In genomic region chr12:31324845-31325523, GRCh38 we compare ENCODE assay signal across 8 cellular contexts. TPM values are rescaled to one million over a fixed set of nuclear protein-coding genes. Genes with fewer than 3 reads are reported as not detected.
A peak's percentile ranks its signal among the peaks of the same experiment; 100 is the strongest.
DNase-seq lines count a peak whose midpoint lies in the region; ATAC-seq, FAIRE-seq and TF ChIP-seq lines count a peak whose summit lies in the region.

No MANE protein-coding gene starts in this region.

- H3K27me3 Mint-ChIP-seq in T-helper 2 cell treated with Interferon-gamma antibody and Interleukin-4, amounts not matched to agents 5 μg/mL and 100 μg/mL, for 36 hours (ENCODE audit: low read depth), result peaks cover 9% of the 10 kb centered on the region

- FAIRE-seq in GM12878 (lab: Jason Lieb, UNC), result no peak

- peak overlapping the region; percentile 96 for H3K27ac Mint-ChIP-seq in T-helper 2 cell treated with Interferon-gamma antibody and Interleukin-4, amounts not matched to agents 5 μg/mL and 100 μg/mL, for 36 hours

- POLR2A ChIA-PET in GM12878 (lab: Charles Lee), result no interaction called here

- H3K9me3 ChIP-seq in KOPT-K1 (ENCODE audit: insufficient read depth, low read length, poor library complexity, severe bottlenecking) (no peaks in the 10 kb centered on the region), GM12878 (replicated peaks; ENCODE audit: control insufficient read depth, insufficient read depth, low read length) (no peaks in the 10 kb centered on the region), iPS-15b (ENCODE audit: control insufficient read depth, insufficient read depth, low read length) (no peaks in the 10 kb centered on the region), skeletal muscle tissue (ENCODE audit: control insufficient read depth in 3 of 3, low read length in 3 of 3) (no peaks in the 10 kb centered on the region)

- H3K36me3 ChIP-seq in KOPT-K1 (ENCODE audit: insufficient read depth, low read length), result no peaks in the 10 kb centered on the region
- H3K36me3 ChIP-seq in GM12878 (ENCODE audit: control insufficient read depth in 2 of 2, insufficient read depth in 2 of 2, low read length in 1 of 2), result no peaks in the 10 kb centered on the region
- peaks cover 7% of the 10 kb centered on the region for H3K36me3 ChIP-seq in iPS-15b (ENCODE audit: control insufficient read depth, insufficient read depth, low read length)
- H3K36me3 ChIP-seq in skeletal muscle tissue (ENCODE audit: control insufficient read depth in 3 of 3, insufficient read depth in 3 of 3, low read length in 3 of 3), result no peaks in the 10 kb centered on the region

- H3K4me3 ChIP-seq in GM12878 (peak overlapping the region; percentile 92), iPS-15b (ENCODE audit: low read depth, low read length) (peak overlapping the region; percentile 98), skeletal muscle tissue (ENCODE audit: low read length in 3 of 3) (peak overlapping the region; percentile 86 to 91 (median 91))

- peaks cover 7% of the 10 kb centered on the region for H3K36me3 Mint-ChIP-seq in T-helper 2 cell treated with Interferon-gamma antibody and Interleukin-4, amounts not matched to agents 5 μg/mL and 100 μg/mL, for 36 hours (ENCODE audit: low read depth)

- peaks cover 36% of the 10 kb centered on the region for H3K4me1 Mint-ChIP-seq in T-helper 2 cell treated with Interferon-gamma antibody and Interleukin-4, amounts not matched to agents 5 μg/mL and 100 μg/mL, for 36 hours (ENCODE audit: low read depth)

- DNase-seq in A172 (ENCODE audit: low spot score), result peak; percentile 42
- DNase-seq in T-helper 2 cell treated with Interferon-gamma antibody and Interleukin-4, amounts not matched to agents 5 μg/mL and 100 μg/mL, for 36 hours (ENCODE audit: low spot score), result peak; percentile 46
- DNase-seq in GM12878 (ENCODE audit: low read depth, low spot score), result no peak

- peak; percentile 56 for TF ChIP-seq POLR2A in GM12878 (IDR thresholded peaks at IDR 0.05; ENCODE audit: low read depth, low read length)

- H3K9me3 Mint-ChIP-seq in T-helper 2 cell treated with Interferon-gamma antibody and Interleukin-4, amounts not matched to agents 5 μg/mL and 100 μg/mL, for 36 hours, result no peaks in the 10 kb centered on the region

- in situ Hi-C loops in GM12878 (cut with MboI), result no loop called here

- H3K9ac ChIP-seq in GM12878 (ENCODE audit: control insufficient read depth, insufficient read depth, low read length) (peak overlapping the region; percentile 89), iPS-15b (ENCODE audit: low read depth, low read length) (peak overlapping the region; percentile 99), skeletal muscle tissue (ENCODE audit: low read depth in 1 of 3, low read length in 3 of 3) (peak overlapping the region; percentile 81 to 84 (median 81))

- SMC1A ChIA-PET in GM12878 (lab: Charles Lee; ENCODE audit: uncharacterized antibody, unreplicated experiment), result no interaction called here

- H3K27ac ChIP-seq in KOPT-K1 (ENCODE audit: low read depth, low read length, poor library complexity, severe bottlenecking) (peak overlapping the region; percentile 83), GM12878 (ENCODE audit: control insufficient read depth, insufficient read depth) (peak overlapping the region; percentile 95), skeletal muscle tissue (ENCODE audit: low read depth, low read length) (peak overlapping the region; percentile 66)

- TF ChIP-seq EP300 in GM12878 (IDR thresholded peaks at IDR 0.05; ENCODE audit: borderline replicate concordance in 1 of 2, control insufficient read depth in 1 of 2, low read depth in 2 of 2, low read length in 2 of 2), result no peak

- peaks cover 61% of the 10 kb centered on the region for H3K79me2 ChIP-seq in GM12878 (ENCODE audit: control insufficient read depth, insufficient read depth, low read length)

- RAD21 ChIA-PET in GM12878 (lab: Charles Lee; ENCODE audit: unreplicated experiment), result no interaction called here

- BruUV-seq in GM12878 (replicated peaks; lab: Mats Ljungman, UMichigan), result no TSS peak

- peak overlapping the region; percentile 94 for H3K4me3 Mint-ChIP-seq in T-helper 2 cell treated with Interferon-gamma antibody and Interleukin-4, amounts not matched to agents 5 μg/mL and 100 μg/mL, for 36 hours

- ATAC-seq in GM18909 (IDR thresholded peaks at IDR 0.05; ENCODE audit: poor library complexity, unreplicated experiment) (peak; percentile 14), GM12878 (peak; percentile 25), HG03025 (IDR thresholded peaks at IDR 0.05; ENCODE audit: low FRiP score, unreplicated experiment) (no peak)

- H2AFZ ChIP-seq in GM12878 (ENCODE audit: control insufficient read depth, low read depth, low read length), result no peak overlapping the region; the same call in none of the 2 replicates

- H3K4me2 ChIP-seq in GM12878 (ENCODE audit: control insufficient read depth, insufficient read depth), result peak overlapping the region; percentile 66

- H4K20me1 ChIP-seq in GM12878 (ENCODE audit: control insufficient read depth, insufficient read depth), result no peaks in the 10 kb centered on the region

- WGBS in GM12878 (ENCODE audit: insufficient coverage, insufficient replicate concordance, low lambda C conversion rate, missing lambda C conversion rate), result 1% methylated on average over 69 of the region's 69 CpGs

- CTCF ChIA-PET in GM12878 (lab: Yijun Ruan, JAX), result no interaction called here

- TF ChIP-seq RAD21 in GM12878 (IDR thresholded peaks at IDR 0.05; ENCODE audit: insufficient read depth, low read depth, low read length), result no peak

- H3K4me1 ChIP-seq in GM12878 (ENCODE audit: control insufficient read depth, insufficient read depth, low read length) (peaks cover 2% of the 10 kb centered on the region; the same call in 1 of the 2 replicates), iPS-15b (ENCODE audit: control insufficient read depth, insufficient read depth, low read length) (peaks cover 19% of the 10 kb centered on the region), skeletal muscle tissue (ENCODE audit: control insufficient read depth in 3 of 3, insufficient read depth in 3 of 3, low read length in 3 of 3) (peaks cover 12 to 21% (median 14%) of the 10 kb centered on the region in 3 donors)

- TF ChIP-seq CTCF in GM12878 (IDR thresholded peaks at IDR 0.05 in 2 of 3, conservative IDR thresholded peaks at IDR 0.05 in 1 of 3; ENCODE audit: control insufficient read depth in 2 of 3, extremely low read depth in 1 of 3, insufficient read depth in 1 of 3, low read depth in 3 of 3, low read length in 3 of 3), result peak in 1 of 3 experiments; percentile 15; a peak in 1 of 6 replicates

- intact Hi-C loops in GM12878 (cut with micrococcal nuclease; ENCODE audit: unreplicated experiment), result loop anchor here (5.0 kb wide), 1 partner anchor 312 kb away; no protein-coding TSS in a partner anchor

- H3K27me3 ChIP-seq in GM12878 (replicated peaks in 1 of 2; ENCODE audit: control insufficient read depth in 2 of 2, insufficient read depth in 2 of 2, low read length in 1 of 2), result no peaks in the 10 kb centered on the region
- no peaks in the 10 kb centered on the region for H3K27me3 ChIP-seq in iPS-15b (ENCODE audit: control insufficient read depth, insufficient read depth, low read length)
- peaks cover 0 to 24% (median 16%) of the 10 kb centered on the region in 3 donors for H3K27me3 ChIP-seq in skeletal muscle tissue (ENCODE audit: control insufficient read depth in 3 of 3, insufficient read depth in 3 of 3, low read length in 3 of 3)

TF ChIP-seq in GM12878, 131 proteins besides CTCF, POLR2A, EP300 and RAD21 (continues in another document):
- TF ChIP-seq IRF4 (IDR thresholded peaks at IDR 0.05; ENCODE audit: low read depth, low read length) (no peak), IKZF2 (IDR thresholded peaks at IDR 0.05) (no peak), MTA2 (IDR thresholded peaks at IDR 0.05; ENCODE audit: low read depth) (0 out of 2 replicates have a peak, but pooled peaks have one; percentile 7), STAT1 (conservative IDR thresholded peaks at IDR 0.05) (no peak), SMC3 (IDR thresholded peaks at IDR 0.05; ENCODE audit: borderline replicate concordance, low read length) (no peak), KAT2A (conservative IDR thresholded peaks at IDR 0.05; ENCODE audit: control insufficient read depth, low read depth, low read length) (no peak), ATF7 (IDR thresholded peaks at IDR 0.05; ENCODE audit: low read depth) (no peak), SUZ12 (IDR thresholded peaks at IDR 0.05; ENCODE audit: unreplicated experiment) (no peak)
- TF ChIP-seq, protein P1, sequence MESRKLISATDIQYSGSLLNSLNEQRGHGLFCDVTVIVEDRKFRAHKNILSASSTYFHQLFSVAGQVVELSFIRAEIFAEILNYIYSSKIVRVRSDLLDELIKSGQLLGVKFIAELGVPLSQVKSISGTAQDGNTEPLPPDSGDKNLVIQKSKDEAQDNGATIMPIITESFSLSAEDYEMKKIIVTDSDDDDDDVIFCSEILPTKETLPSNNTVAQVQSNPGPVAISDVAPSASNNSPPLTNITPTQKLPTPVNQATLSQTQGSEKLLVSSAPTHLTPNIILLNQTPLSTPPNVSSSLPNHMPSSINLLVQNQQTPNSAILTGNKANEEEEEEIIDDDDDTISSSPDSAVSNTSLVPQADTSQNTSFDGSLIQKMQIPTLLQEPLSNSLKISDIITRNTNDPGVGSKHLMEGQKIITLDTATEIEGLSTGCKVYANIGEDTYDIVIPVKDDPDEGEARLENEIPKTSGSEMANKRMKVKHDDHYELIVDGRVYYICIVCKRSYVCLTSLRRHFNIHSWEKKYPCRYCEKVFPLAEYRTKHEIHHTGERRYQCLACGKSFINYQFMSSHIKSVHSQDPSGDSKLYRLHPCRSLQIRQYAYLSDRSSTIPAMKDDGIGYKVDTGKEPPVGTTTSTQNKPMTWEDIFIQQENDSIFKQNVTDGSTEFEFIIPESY (IDR thresholded peaks at IDR 0.05), result no peak

RNA-seq across cellular contexts. Expression of gene SINHCAF, which starts 1.0 kb away (rescaled TPM):
- total RNA-seq in A172 (2014; rRNA removed; shearing (Covaris generic)), result 66.4 and 92.8 TPM in 2 replicates
- total RNA-seq in GM12878 (2013; cell fraction: nucleolus; rRNA removed), result 114 and 132 TPM in 2 replicates
- total RNA-seq in GM12878 (2014; rRNA removed) (71.8 and 93.4 TPM in 2 replicates), GM12878 (2014; rRNA removed; fragmentation: Illumina TruSeq; extraction: Trizol) (92.3 and 100 TPM in 2 replicates), GM12878 (2021) (88.4 and 106 TPM in 2 replicates), skeletal muscle tissue (17.7 TPM)
- polyA plus RNA-seq in GM12878 (2011; ENCODE audit: low read depth), result 21.2 TPM
- polyA plus RNA-seq in GM12878 (2011; rRNA removed) (102 and 213 TPM in 2 replicates), GM12878 (2014; fragmentation: Illumina TruSeq; extraction: Trizol) (156 and 217 TPM in 2 replicates), GM12878 (2014; fragmentation: Nextera tagmentation; extraction: Ambion mirVana) (100 to 1,000 TPM; 110 to 139 TPM), GM12878 (2014; rRNA removed) (45.7 and 60.4 TPM in 2 replicates), GM12878 (2016; fragmentation: Nextera tagmentation; extraction: Ambion mirVana) (10 to 100 TPM; 67.7 to 84.4 TPM)
- 36.0 and 65.4 TPM in 2 replicates for polyA plus RNA-seq in GM12878 (2011; cell fraction: cytosol; rRNA removed)
- polyA plus RNA-seq in GM12878 (2011; cell fraction: nucleus; rRNA removed), result 31.6 and 39.1 TPM in 2 replicates
- polyA plus RNA-seq in GM12878 (2012), result 38.5 and 54.6 TPM in 2 replicates
- polyA minus RNA-seq in GM12878 (2011; rRNA and poly(A)+ RNA removed), result 50.1 and 60.6 TPM in 2 replicates
- polyA minus RNA-seq in GM12878 (2011; cell fraction: cytosol; rRNA and poly(A)+ RNA removed), result 42.1 and 42.6 TPM in 2 replicates
- 32.6 and 48.8 TPM in 2 replicates for polyA minus RNA-seq in GM12878 (2011; cell fraction: nucleus; rRNA and poly(A)+ RNA removed)
